ENCODE assay signal across 1 cellular context in genomic region chr18:8063733-8064132, GRCh38.
TF ChIP-seq lines count a peak whose summit lies in the region.

No MANE protein-coding gene starts in this region.

TF ChIP-seq in K562, 482 proteins besides CTCF, POLR2A, EP300 and RAD21 (continued from another document):
- no peak for TF ChIP-seq TCFL5 (CRISPR knock-in tag; conservative IDR thresholded peaks at IDR 0.05)
